ENCODE assay signal across 16 cellular contexts in genomic region chr16:3726021-3726687, GRCh38. TPM values are rescaled to one million over a fixed set of nuclear protein-coding genes. Genes with fewer than 3 reads are reported as not detected.
DNase-seq lines count a peak whose midpoint lies in the region; ATAC-seq and TF ChIP-seq lines count a peak whose summit lies in the region.
"Had no signal": no experiment of that assay in that cellular context is flagged by ENCODE, and none has a peak within 500 bp of the region (broad histone marks: within the 10 kb centered on the region; RNA-seq: fewer than 3 reads in every experiment).

No MANE protein-coding gene starts in this region.

- H4K20me1 ChIP-seq in GM23338 (replicated peaks; ENCODE audit: insufficient read depth) (no peaks in the 10 kb centered on the region; the same call in 1 of the 2 replicates), neural cell (ENCODE audit: insufficient read depth) (no peaks in the 10 kb centered on the region)

- H3K27ac ChIP-seq in CD4-positive, alpha-beta T cell (ENCODE audit: low read depth, low read length) = no peak overlapping the region
- H3K27ac ChIP-seq in GM23338 (ENCODE audit: low read depth) (0 out of 2 replicates have a peak overlapping the region, but pooled peaks have one; percentile 50), neural cell (ENCODE audit: low read length) (no peak overlapping the region), trophoblast cell (ENCODE audit: low read depth, low read length) (no peak overlapping the region)

- H3K4ac ChIP-seq in trophoblast cell (ENCODE audit: low read depth, low read length) = no peak overlapping the region

- no peak overlapping the region for H3K4me2 ChIP-seq in GM23338
- H3K4me2 ChIP-seq in neural cell (ENCODE audit: low read length) = no peak overlapping the region
- H3K4me2 ChIP-seq in trophoblast cell (ENCODE audit: low read length) = no peak overlapping the region

- no peak overlapping the region for H3K23ac ChIP-seq in trophoblast cell (ENCODE audit: low read length)

- ATAC-seq in CD4-positive, alpha-beta T cell (ENCODE audit: poor library complexity) = no peak
- ATAC-seq in GM23338 (no peak), T-cell (replicated peaks in 1 of 4) (no peak), GM21723 (IDR thresholded peaks at IDR 0.05; ENCODE audit: unreplicated experiment) (no peak)

- H3K79me1 ChIP-seq in trophoblast cell (ENCODE audit: low read length) = no peaks in the 10 kb centered on the region

- no peak overlapping the region for H2BK12ac ChIP-seq in trophoblast cell (ENCODE audit: low read length)

- H3K9me3 ChIP-seq in CD4-positive, alpha-beta T cell (ENCODE audit: control insufficient read depth, low read length) = no peaks in the 10 kb centered on the region
- H3K9me3 ChIP-seq in neural cell (ENCODE audit: low read length) = no peaks in the 10 kb centered on the region
- H3K9me3 ChIP-seq in trophoblast cell (ENCODE audit: insufficient read depth, low read depth, low read length) = no peaks in the 10 kb centered on the region
- H3K9me3 ChIP-seq: MG63 had no signal

- H3K18ac ChIP-seq in trophoblast cell (ENCODE audit: low read length) = no peak overlapping the region

- H2AK5ac ChIP-seq in trophoblast cell (ENCODE audit: low read length) = no peak overlapping the region

- no peak overlapping the region for H4K91ac ChIP-seq in trophoblast cell (ENCODE audit: low read depth, low read length)

- H3K27me3 Mint-ChIP-seq in CD4-positive, alpha-beta T cell = no peaks in the 10 kb centered on the region
- H3K27me3 Mint-ChIP-seq in GM23338 (ENCODE audit: insufficient read depth, low read depth, poor library complexity) (peaks cover 21% of the 10 kb centered on the region), chondrocyte (ENCODE audit: low read depth) (no peaks in the 10 kb centered on the region), T-cell (no peaks in the 10 kb centered on the region)
- H3K27me3 Mint-ChIP-seq: CD4-positive, CD25-positive, alpha-beta regulatory T cell had no signal

- H3K36me3 ChIP-seq in GM23338 (ENCODE audit: insufficient read depth) (peaks cover 3% of the 10 kb centered on the region; the same call in 1 of the 2 replicates), neural cell (ENCODE audit: insufficient read depth, low read length) (no peaks in the 10 kb centered on the region), trophoblast cell (ENCODE audit: control insufficient read depth in 1 of 2, insufficient read depth in 2 of 2, low read length in 2 of 2) (peaks cover 42 to 44% of the 10 kb centered on the region in 2 experiments)

- no peaks in the 10 kb centered on the region for H3K79me2 ChIP-seq in GM23338 (replicated peaks; ENCODE audit: insufficient read depth)
- H3K79me2 ChIP-seq in neural cell (replicated peaks; ENCODE audit: insufficient read depth, low read length) = no peaks in the 10 kb centered on the region
- no peaks in the 10 kb centered on the region for H3K79me2 ChIP-seq in trophoblast cell (ENCODE audit: control insufficient read depth, insufficient read depth, low read length, poor library complexity)

- no peaks in the 10 kb centered on the region for H3K4me1 Mint-ChIP-seq in CD4-positive, alpha-beta T cell (ENCODE audit: low read depth)
- H3K4me1 Mint-ChIP-seq in GM23338 = no peaks in the 10 kb centered on the region
- no peaks in the 10 kb centered on the region for H3K4me1 Mint-ChIP-seq in chondrocyte (ENCODE audit: low read depth)
- H3K4me1 Mint-ChIP-seq in T-cell = no peaks in the 10 kb centered on the region

- no peak overlapping the region for H2BK120ac ChIP-seq in trophoblast cell (ENCODE audit: insufficient read depth, low read length, poor library complexity)

- no peak overlapping the region for H3K9ac ChIP-seq in neural cell (ENCODE audit: low read length)
- no peak overlapping the region for H3K9ac ChIP-seq in trophoblast cell (ENCODE audit: low read length)

- no peaks in the 10 kb centered on the region for H3K27me3 ChIP-seq in CD4-positive, alpha-beta T cell (ENCODE audit: control insufficient read depth, insufficient read depth, low read length)
- no peaks in the 10 kb centered on the region for H3K27me3 ChIP-seq in GM23338 (ENCODE audit: insufficient read depth)
- no peaks in the 10 kb centered on the region for H3K27me3 ChIP-seq in neural cell (ENCODE audit: insufficient read depth, low read depth, low read length)
- H3K27me3 ChIP-seq in trophoblast cell (ENCODE audit: insufficient read depth, low read length) = no peaks in the 10 kb centered on the region
- H3K27me3 ChIP-seq: MG63 had no signal

- no peak for TF ChIP-seq CTCF in CD4-positive, alpha-beta T cell (IDR thresholded peaks at IDR 0.05)
- TF ChIP-seq CTCF in GM23338 (conservative IDR thresholded peaks at IDR 0.05; ENCODE audit: low read depth in 2 of 2) (no peak), chondrocyte (IDR thresholded peaks at IDR 0.05) (no peak), neural cell (IDR thresholded peaks at IDR 0.05; ENCODE audit: poor library complexity, severe bottlenecking) (no peak)

- no peaks in the 10 kb centered on the region for H3K9me2 ChIP-seq in GM23338 (ENCODE audit: insufficient read depth)
- H3K9me2 ChIP-seq in neural cell (ENCODE audit: insufficient read depth, low read length) = no peaks in the 10 kb centered on the region

- no peak overlapping the region for H4K8ac ChIP-seq in trophoblast cell (ENCODE audit: low read depth, low read length)

- CTCF ChIA-PET in CD4-positive, alpha-beta T cell (lab: Charles Lee) = no interaction called here
- CTCF ChIA-PET in T-cell (lab: Charles Lee) = no interaction called here

- H3K14ac ChIP-seq in trophoblast cell (ENCODE audit: low read length) = no peak overlapping the region

- no peak overlapping the region for H2BK5ac ChIP-seq in trophoblast cell (ENCODE audit: low read depth, low read length, poor library complexity)

- H3K36me3 Mint-ChIP-seq in CD4-positive, alpha-beta T cell (ENCODE audit: low read depth) = peaks cover 38% of the 10 kb centered on the region
- H3K36me3 Mint-ChIP-seq in GM23338 (ENCODE audit: low read depth) (peaks cover 41% of the 10 kb centered on the region), chondrocyte (ENCODE audit: low read depth) (peaks cover 26% of the 10 kb centered on the region), T-cell (peaks cover 26% of the 10 kb centered on the region)

- H2AFZ ChIP-seq in GM23338 (no peak overlapping the region), neural cell (ENCODE audit: low read depth, low read length) (no peak overlapping the region), trophoblast cell (ENCODE audit: insufficient read depth, low read length, poor library complexity) (no peak overlapping the region)

- 0 out of 2 replicates have a peak, but pooled peaks cover 2% of the 10 kb centered on the region for H3F3A ChIP-seq in GM23338 (replicated peaks; ENCODE audit: low read depth)
- no peaks in the 10 kb centered on the region for H3F3A ChIP-seq in neural cell (ENCODE audit: insufficient read depth, low read length, poor library complexity, severe bottlenecking)

- no peaks in the 10 kb centered on the region for H3K9me3 Mint-ChIP-seq in CD4-positive, alpha-beta T cell
- H3K9me3 Mint-ChIP-seq in GM23338 (no peaks in the 10 kb centered on the region), chondrocyte (ENCODE audit: low read depth) (no peaks in the 10 kb centered on the region), T-cell (no peaks in the 10 kb centered on the region)
- H3K9me3 Mint-ChIP-seq: CD4-positive, CD25-positive, alpha-beta regulatory T cell had no signal

- peak overlapping the region; percentile 36 for H3K27ac Mint-ChIP-seq in CD4-positive, alpha-beta T cell
- H3K27ac Mint-ChIP-seq in GM23338 (no peak overlapping the region), chondrocyte (ENCODE audit: unreplicated experiment) (no peak overlapping the region), T-cell (no peak overlapping the region)
- H3K27ac Mint-ChIP-seq: CD4-positive, CD25-positive, alpha-beta regulatory T cell had no signal

- H4K12ac ChIP-seq in trophoblast cell (ENCODE audit: low read depth, low read length) = no peak overlapping the region

- no peak for DNase-seq in CD4-positive, alpha-beta T cell
- DNase-seq in GM23338 (ENCODE audit: low spot score) (no peak), chondrocyte (ENCODE audit: low spot score) (peak; percentile 48), T-cell (no peak), trophoblast cell (no peak)
- DNase-seq: CD4-positive, CD25-positive, alpha-beta regulatory T cell; DMS153; MG63; NCI-H1417; NCI-H1694 treated with DMSO at 0.1 percent for 48 hours; NCI-H2081 treated with DMSO at 0.1 percent for 48 hours; NCI-H446; NCI-H526; OCI-M1 had no signal

- H3K4me1 ChIP-seq in GM23338 (ENCODE audit: insufficient read depth) = no peaks in the 10 kb centered on the region
- H3K4me1 ChIP-seq in trophoblast cell (ENCODE audit: control insufficient read depth in 1 of 2, insufficient read depth in 2 of 2, low read length in 2 of 2) = no peaks in the 10 kb centered on the region

- H3K4me3 ChIP-seq in GM23338 = no peak overlapping the region
- H3K4me3 ChIP-seq in neural cell (ENCODE audit: low read length) = no peak overlapping the region
- H3K4me3 ChIP-seq in trophoblast cell (ENCODE audit: low read depth, low read length) = no peak overlapping the region
- H3K4me3 ChIP-seq: MG63 had no signal

- no peak overlapping the region for H3K4me3 Mint-ChIP-seq in CD4-positive, alpha-beta T cell
- H3K4me3 Mint-ChIP-seq in GM23338 (no peak overlapping the region), chondrocyte (ENCODE audit: unreplicated experiment) (no peak overlapping the region), T-cell (no peak overlapping the region)
- H3K4me3 Mint-ChIP-seq: CD4-positive, CD25-positive, alpha-beta regulatory T cell had no signal

- no peak for TF ChIP-seq RAD21 in neural cell (conservative IDR thresholded peaks at IDR 0.05)

- TF ChIP-seq EP300 in neural cell (conservative IDR thresholded peaks at IDR 0.05; ENCODE audit: poor library complexity, severe bottlenecking) = no peak

- intact Hi-C loops in CD4-positive, alpha-beta T cell (cut with DNase I, micrococcal nuclease) = no loop called here

- POLR2A ChIA-PET in CD4-positive, alpha-beta T cell (lab: Charles Lee) = no interaction called here
- POLR2A ChIA-PET in T-cell (lab: Charles Lee) = no interaction called here

- WGBS in trophoblast cell (ENCODE audit: extremely low coverage, insufficient coverage, insufficient read length) = no CpG with 5 or more reads among the region's 33 CpGs

TF ChIP-seq in GM23338, 12 proteins besides CTCF, POLR2A, EP300 and RAD21 (continues in another document):
- TF ChIP-seq EZH2 (IDR thresholded peaks at IDR 0.05; ENCODE audit: low read depth, unreplicated experiment) (no peak), ZNF114 (CRISPR knock-in tag; IDR thresholded peaks at IDR 0.05) (no peak)

TF ChIP-seq in neural cell, 6 proteins besides CTCF, POLR2A, EP300 and RAD21 (continues in another document):
- TF ChIP-seq MXI1 (conservative IDR thresholded peaks at IDR 0.05; ENCODE audit: poor library complexity, severe bottlenecking) (no peak), POLR2AphosphoS5 (IDR thresholded peaks at IDR 0.05) (peak; percentile 9)

RNA-seq across cellular contexts. Expression of gene TRAP1, which starts 8.8 kb away (rescaled TPM):
- 10 to 100 TPM; 68.0 to 75.9 TPM for total RNA-seq in CD4-positive, alpha-beta T cell
- 207 and 228 TPM in 2 replicates for total RNA-seq in GM23338 (2014; rRNA removed; shearing (Covaris generic))
- polyA plus RNA-seq in GM23338 (2016; fragmentation: Nextera tagmentation; extraction: Ambion mirVana) (143 and 154 TPM in 2 replicates), neural cell (73.0 and 91.0 TPM in 2 replicates)
- total RNA-seq in chondrocyte (54.2 to 81.1 TPM (median 60.6 TPM) in 3 replicates), T-cell (100 to 1,000 TPM in 4 of 5 donors, 10 to 100 TPM in 1; 87.5 to 172 (median 122) TPM)
- 70.1 and 73.6 TPM in 2 replicates for polyA minus RNA-seq in neural cell
- polyA plus RNA-seq in trophoblast cell (2013) = 79.9 and 81.1 TPM in 2 replicates
